In genomic region chr19:32337176-32337808, GRCh38 we compare ENCODE assay signal across 16 cellular contexts. TPM values are rescaled to one million over a fixed set of nuclear protein-coding genes. Genes with fewer than 3 reads are reported as not detected.
DNase-seq lines count a peak whose midpoint lies in the region; ATAC-seq and TF ChIP-seq lines count a peak whose summit lies in the region.
"Had no signal": no experiment of that assay in that cellular context is flagged by ENCODE, and none has a peak within 500 bp of the region (broad histone marks: within the 10 kb centered on the region; RNA-seq: fewer than 3 reads in every experiment).

No MANE protein-coding gene starts in this region.

- no peak overlapping the region for H3K9ac ChIP-seq in fibroblast of lung (ENCODE audit: insufficient read depth, low read length)
- H3K9ac ChIP-seq in neural cell (ENCODE audit: low read length) = no peak overlapping the region
- H3K9ac ChIP-seq in colonic mucosa (ENCODE audit: low read depth in 2 of 2, low read length in 2 of 2) = no peak overlapping the region
- H3K9ac ChIP-seq: KMS-11, neural progenitor cell had no signal

- no peaks in the 10 kb centered on the region for H3F3A ChIP-seq in neural cell (ENCODE audit: insufficient read depth, low read length, poor library complexity, severe bottlenecking)

- H2AFZ ChIP-seq in fibroblast of lung (ENCODE audit: low read length) = peak overlapping the region; percentile 30
- no peak overlapping the region for H2AFZ ChIP-seq in neural cell (ENCODE audit: low read depth, low read length)
- H2AFZ ChIP-seq: neural progenitor cell had no signal

- WGBS in aorta, 2 donors = 47 to 49% methylated on average over 18 of the region's 18 CpGs

- H3K9me3 ChIP-seq in cardiac muscle cell (ENCODE audit: low read depth) = no peaks in the 10 kb centered on the region
- H3K9me3 ChIP-seq in fibroblast of lung (ENCODE audit: control insufficient read depth, insufficient read depth, low read depth, low read length) = no peaks in the 10 kb centered on the region
- no peaks in the 10 kb centered on the region for H3K9me3 ChIP-seq in neural cell (ENCODE audit: low read length)
- H3K9me3 ChIP-seq in aorta (ENCODE audit: control insufficient read depth, low read length) = no peaks in the 10 kb centered on the region
- no peaks in the 10 kb centered on the region for H3K9me3 ChIP-seq in colonic mucosa
- H3K9me3 ChIP-seq: adrenal gland had no signal

- H3K4me1 ChIP-seq in cardiac muscle cell (ENCODE audit: low read depth) (peaks cover under 1% of the 10 kb centered on the region), fibroblast of lung (ENCODE audit: control insufficient read depth, extremely low read depth, insufficient read depth, low read length) (no peaks in the 10 kb centered on the region), aorta (ENCODE audit: control insufficient read depth in 1 of 2, insufficient read depth in 2 of 2, low read length in 2 of 2) (no peaks in the 10 kb centered on the region), colonic mucosa (no peaks in the 10 kb centered on the region)
- H3K4me1 ChIP-seq: adrenal gland, neural progenitor cell had no signal

- TF ChIP-seq RAD21 in neural cell (conservative IDR thresholded peaks at IDR 0.05) = no peak

- peak in 1 of 2 donors; percentile 7 for DNase-seq in cardiac muscle cell (ENCODE audit: low read depth in 1 of 2, low spot score in 1 of 2)
- no peak for DNase-seq in Right ventricle myocardium inferior (ENCODE audit: missing footprints)
- no peak for DNase-seq in fibroblast of lung (ENCODE audit: low read depth in 2 of 2)
- no peak for DNase-seq in aorta
- no peak for DNase-seq in H7
- no peak for DNase-seq in SK-N-DZ (ENCODE audit: low spot score)
- no peak for DNase-seq in colonic mucosa
- DNase-seq: adrenal gland; CD8-positive, alpha-beta memory T cell; NCI-H1105 treated with DMSO at 0.1 percent for 48 hours; NCI-H2171 treated with DMSO at 0.1 percent for 48 hours; WERI-Rb-1 had no signal

- intact Hi-C loops in Right ventricle myocardium inferior (cut with DNase I) = no loop called here
- intact Hi-C loops in aorta (cut with DNase I) = loop anchor here in 1 of 2 donors (5.0 kb wide), 1 partner anchor 235 kb away; no protein-coding TSS in a partner anchor
- intact Hi-C loops in colonic mucosa (cut with DNase I) = no loop called here

- no peaks in the 10 kb centered on the region for H4K20me1 ChIP-seq in fibroblast of lung (ENCODE audit: control insufficient read depth, extremely low read depth, insufficient read depth, low read length)
- H4K20me1 ChIP-seq in neural cell (ENCODE audit: insufficient read depth) = no peaks in the 10 kb centered on the region

- no peak for TF ChIP-seq CTCF in cardiac muscle cell (IDR thresholded peaks at IDR 0.05; ENCODE audit: low read depth, low read length)
- no peak for TF ChIP-seq CTCF in fibroblast of lung (conservative IDR thresholded peaks at IDR 0.05 in 1 of 2, IDR thresholded peaks at IDR 0.05 in 1 of 2; ENCODE audit: low read depth in 1 of 2, low read length in 2 of 2)
- no peak for TF ChIP-seq CTCF in neural cell (IDR thresholded peaks at IDR 0.05; ENCODE audit: poor library complexity, severe bottlenecking)
- TF ChIP-seq CTCF in colonic mucosa (IDR thresholded peaks at IDR 0.05) = no peak

- no peaks in the 10 kb centered on the region for H3K79me2 ChIP-seq in fibroblast of lung (ENCODE audit: control insufficient read depth, insufficient read depth, low read length)
- no peaks in the 10 kb centered on the region for H3K79me2 ChIP-seq in neural cell (replicated peaks; ENCODE audit: insufficient read depth, low read length)

- no peaks in the 10 kb centered on the region for H3K27me3 ChIP-seq in cardiac muscle cell
- no peaks in the 10 kb centered on the region for H3K27me3 ChIP-seq in fibroblast of lung (ENCODE audit: control insufficient read depth, insufficient read depth, low read length)
- no peaks in the 10 kb centered on the region for H3K27me3 ChIP-seq in neural cell (ENCODE audit: insufficient read depth, low read depth, low read length)
- H3K27me3 ChIP-seq in aorta (ENCODE audit: control insufficient read depth in 1 of 2, insufficient read depth in 2 of 2, low read length in 1 of 2) = no peaks in the 10 kb centered on the region
- H3K27me3 ChIP-seq in H7 (ENCODE audit: control insufficient read depth, insufficient read depth, low read length) = no peaks in the 10 kb centered on the region
- H3K27me3 ChIP-seq in colonic mucosa = no peaks in the 10 kb centered on the region
- H3K27me3 ChIP-seq: neural progenitor cell had no signal

- H3K4me2 ChIP-seq in fibroblast of lung (ENCODE audit: extremely low read depth, insufficient read depth, low read length) = peak overlapping the region; percentile 55
- no peak overlapping the region for H3K4me2 ChIP-seq in neural cell (ENCODE audit: low read length)
- H3K4me2 ChIP-seq: KMS-11, neural progenitor cell had no signal

- no peak overlapping the region for H3K4me3 ChIP-seq in cardiac muscle cell
- H3K4me3 ChIP-seq in fibroblast of lung (replicated peaks in 1 of 4; ENCODE audit: control extremely low read depth in 1 of 4, insufficient read depth in 1 of 4, low read depth in 3 of 4, low read length in 4 of 4) = peak overlapping the region in 3 of 4 experiments; percentile 20 to 44 (median 36)
- H3K4me3 ChIP-seq in neural cell (ENCODE audit: low read length) = no peak overlapping the region
- peak overlapping the region; percentile 43 to 48 for H3K4me3 ChIP-seq in aorta (ENCODE audit: low read length in 2 of 2)
- no peak overlapping the region for H3K4me3 ChIP-seq in H7 (ENCODE audit: insufficient read depth, low read depth, low read length)
- no peak overlapping the region for H3K4me3 ChIP-seq in colonic mucosa
- H3K4me3 ChIP-seq: adrenal gland, neural progenitor cell had no signal

- ATAC-seq in Right ventricle myocardium inferior = no peak
- no peak for ATAC-seq in aorta (ENCODE audit: low FRiP score)

- H3K27ac ChIP-seq in cardiac muscle cell (peak overlapping the region; percentile 65), fibroblast of lung (ENCODE audit: insufficient read depth, low read length) (no peak overlapping the region), neural cell (ENCODE audit: low read length) (peak overlapping the region; percentile 1), aorta (ENCODE audit: low read depth in 1 of 2, low read length in 2 of 2) (peak overlapping the region in 1 of 2 donors; percentile 62), colonic mucosa (no peak overlapping the region)
- H3K27ac ChIP-seq: adrenal gland, HL-60, KMS-11, neural progenitor cell, WERI-Rb-1 had no signal

- H3K36me3 ChIP-seq in cardiac muscle cell = no peaks in the 10 kb centered on the region
- H3K36me3 ChIP-seq in fibroblast of lung (ENCODE audit: control insufficient read depth, insufficient read depth, low read length) = no peaks in the 10 kb centered on the region
- H3K36me3 ChIP-seq in neural cell (ENCODE audit: insufficient read depth, low read length) = no peaks in the 10 kb centered on the region
- H3K36me3 ChIP-seq in aorta (ENCODE audit: control insufficient read depth in 1 of 2, insufficient read depth in 2 of 2, low read length in 1 of 2) = no peaks in the 10 kb centered on the region
- H3K36me3 ChIP-seq in H7 (replicated peaks; ENCODE audit: control insufficient read depth, insufficient read depth, low read length) = no peaks in the 10 kb centered on the region
- no peaks in the 10 kb centered on the region for H3K36me3 ChIP-seq in colonic mucosa
- H3K36me3 ChIP-seq: adrenal gland, neural progenitor cell, WERI-Rb-1 had no signal

- H3K9me2 ChIP-seq in neural cell (ENCODE audit: insufficient read depth, low read length) = no peaks in the 10 kb centered on the region

- TF ChIP-seq EP300 in neural cell (conservative IDR thresholded peaks at IDR 0.05; ENCODE audit: poor library complexity, severe bottlenecking) = no peak

TF ChIP-seq in neural cell, 6 proteins besides CTCF, POLR2A, EP300 and RAD21:
- peak; percentile 2 for TF ChIP-seq SMC3 (conservative IDR thresholded peaks at IDR 0.05; ENCODE audit: poor library complexity)
- TF ChIP-seq MXI1 (conservative IDR thresholded peaks at IDR 0.05; ENCODE audit: poor library complexity, severe bottlenecking) = no peak
- TF ChIP-seq REST (IDR thresholded peaks at IDR 0.05; ENCODE audit: borderline replicate concordance) = no peak

RNA-seq across cellular contexts. Expression of gene ZNF507, which starts 8.1 kb away (rescaled TPM):
- total RNA-seq in cardiac muscle cell = 6.2 and 10.2 TPM in 2 replicates
- 4.6 and 6.9 TPM in 2 replicates for polyA plus RNA-seq in cardiac muscle cell
- total RNA-seq in Right ventricle myocardium inferior = 14.7 TPM
- 11.3 and 12.1 TPM in 2 replicates for total RNA-seq in fibroblast of lung
- 15.6 and 17.8 TPM in 2 replicates for polyA plus RNA-seq in fibroblast of lung
- polyA plus RNA-seq in fibroblast of lung (2012) = 7.4 and 7.7 TPM in 2 replicates
- polyA minus RNA-seq in fibroblast of lung (ENCODE audit: low replicate concordance) = 3.2 and 8.2 TPM in 2 replicates
- polyA plus RNA-seq in neural cell = 9.9 and 12.4 TPM in 2 replicates
- polyA minus RNA-seq in neural cell = 29.5 and 38.5 TPM in 2 replicates
- total RNA-seq in aorta = 10 to 100 TPM; 23.2 to 25.1 TPM
- polyA plus RNA-seq in aorta = 1 to 10 TPM; 5.5 to 8.7 TPM
- total RNA-seq in H7 (2014; rRNA removed; shearing (Covaris generic)) = 6.2 and 8.3 TPM in 2 replicates
- polyA plus RNA-seq in SK-N-DZ (2014; cell fraction: cytosol; rRNA removed) = 5.6 and 6.5 TPM in 2 replicates
- polyA plus RNA-seq in SK-N-DZ (2014; cell fraction: nucleus; rRNA removed) = 7.6 and 15.8 TPM in 2 replicates
- 10 to 100 TPM; 15.3 to 16.6 TPM for total RNA-seq in colonic mucosa

Comparison
In these comparisons a context has a peak if more than half of its experiments do, and no peak if none do; other contexts are left out.
1. H3K27ac ChIP-seq: peak in cardiac muscle cell (single experiment) and neural cell (single experiment); none in fibroblast of lung (single experiment) and colonic mucosa (single experiment).
2. H3K4me3 ChIP-seq: peak in fibroblast of lung (3 of 4) and aorta (2 of 2); none in cardiac muscle cell (single experiment), neural cell (single experiment), H7 (single experiment) and colonic mucosa (single experiment).